Comparison of ENCODE assay signal across 23 cellular contexts in genomic region chr6:134429861-134430380, GRCh38.
"Had no signal": no experiment of that assay in that cellular context is flagged by ENCODE, and none has a peak within 500 bp of the region (broad histone marks: within the 10 kb centered on the region; RNA-seq: fewer than 3 reads in every experiment).

No MANE protein-coding gene starts in this region.

- H3K27ac Mint-ChIP-seq: activated CD4-positive, alpha-beta memory T cell treated with anti-CD3 and anti-CD28 coated beads, Interleukin-2, amount 10 ng/mL, durations not matched to agents 7 days and 5 days; activated CD4-positive, alpha-beta T cell treated with anti-CD3 and anti-CD28 coated beads, Interleukin-2, amount 10 ng/mL, durations not matched to agents 24 days and 14 days; activated naive CD4-positive, alpha-beta T cell treated with anti-CD3 and anti-CD28 coated beads, Interleukin-2, amount 10 ng/mL, durations not matched to agents 7 days and 5 days; activated T-cell treated with anti-CD3 and anti-CD28 coated beads, Interleukin-2, amount 50 U/mL, for 72 hours; immature natural killer cell; natural killer cell treated with Interleukin-12 subunit alpha and Interleukin-12 subunit beta and Interleukin-15 and Interleukin-18, amount 100 ng/mL, for 72 hours; T-helper 1 cell treated with Interleukin-12 subunit alpha and Interleukin-12 subunit beta and Interleukin-4 antibody, amounts not matched to agents 30 μg/mL and 1 μg/mL, for 36 hours had no signal

- H3K9me3 ChIP-seq: lower lobe of right lung had no signal

- H3K27ac ChIP-seq: hepatocyte, lower lobe of right lung, parathyroid adenoma had no signal

- H3K36me3 ChIP-seq: lower lobe of right lung had no signal

- H3K9ac ChIP-seq: parathyroid adenoma had no signal

- H3K27me3 Mint-ChIP-seq: activated CD4-positive, alpha-beta memory T cell treated with anti-CD3 and anti-CD28 coated beads, Interleukin-2, amount 10 ng/mL, durations not matched to agents 7 days and 5 days; activated CD4-positive, alpha-beta T cell treated with anti-CD3 and anti-CD28 coated beads, Interleukin-2, amount 10 ng/mL, durations not matched to agents 24 days and 14 days had no signal

- H3K4me1 Mint-ChIP-seq: immature natural killer cell had no signal

- H3K36me3 Mint-ChIP-seq: activated naive CD4-positive, alpha-beta T cell treated with anti-CD3 and anti-CD28 coated beads, Interleukin-2, amount 10 ng/mL, durations not matched to agents 7 days and 5 days; immature natural killer cell; natural killer cell treated with Interleukin-12 subunit alpha and Interleukin-12 subunit beta and Interleukin-15 and Interleukin-18, amount 100 ng/mL, for 72 hours had no signal

- H3K4me2 ChIP-seq: hepatocyte had no signal

- H3K4me3 ChIP-seq: hepatocyte, lower lobe of right lung had no signal

- H2AFZ ChIP-seq: hepatocyte, parathyroid adenoma had no signal

- DNase-seq: activated CD4-positive, alpha-beta memory T cell treated with anti-CD3 and anti-CD28 coated beads, Interleukin-2, amount 10 ng/mL, durations not matched to agents 7 days and 5 days; activated CD4-positive, alpha-beta T cell treated with anti-CD3 and anti-CD28 coated beads, Interleukin-2, amount 10 ng/mL, durations not matched to agents 24 days and 14 days; activated CD4-positive, CD25-positive, alpha-beta regulatory T cell; activated effector memory CD4-positive, alpha-beta T cell treated with anti-CD3 and anti-CD28 coated beads, Interleukin-2, amount 50 U/mL, for 16 hours; activated naive CD4-positive, alpha-beta T cell treated with anti-CD3 and anti-CD28 coated beads, Interleukin-2, amount 10 ng/mL, durations not matched to agents 7 days and 5 days; activated T-cell treated with anti-CD3 and anti-CD28 coated beads, Interleukin-2, amount 50 U/mL, for 72 hours; amygdala; central memory CD4-positive, alpha-beta T cell; effector memory CD4-positive, alpha-beta T cell; glutamatergic neuron; immature natural killer cell; lower lobe of right lung; nucleus accumbens; right cardiac atrium; stimulated activated CD4-positive, alpha-beta T cell treated with anti-CD3 and anti-CD28 coated beads, Interleukin-12 subunit alpha, Interleukin-12 subunit beta, amount 100 ng/mL, for 4 hours; stimulated activated CD4-positive, alpha-beta T cell treated with anti-CD3 and anti-CD28 coated beads, Interleukin-4, amount 100 ng/mL, for 4 hours; stimulated activated naive CD8-positive, alpha-beta T cell treated with anti-CD3 and anti-CD28 coated beads, Interleukin-15, Interleukin-2, amounts not matched to agents 100 U/mL and 50 U/mL, for 24 hours had no signal

- FAIRE-seq: urothelium cell line had no signal

- ATAC-seq: activated T-cell treated with anti-CD3 and anti-CD28 coated beads, Interleukin-2, amount 50 U/mL, for 72 hours; left lobe of liver; lower lobe of right lung; natural killer cell treated with Interleukin-12 subunit alpha and Interleukin-12 subunit beta and Interleukin-15 and Interleukin-18, amount 100 ng/mL, for 72 hours; right cardiac atrium; stimulated activated naive CD8-positive, alpha-beta T cell treated with anti-CD3 and anti-CD28 coated beads, Interleukin-15, Interleukin-2, amounts not matched to agents 100 U/mL and 50 U/mL, for 24 hours had no signal

- H3K9me3 Mint-ChIP-seq: activated CD4-positive, alpha-beta memory T cell treated with anti-CD3 and anti-CD28 coated beads, Interleukin-2, amount 10 ng/mL, durations not matched to agents 7 days and 5 days; activated naive CD4-positive, alpha-beta T cell treated with anti-CD3 and anti-CD28 coated beads, Interleukin-2, amount 10 ng/mL, durations not matched to agents 7 days and 5 days; activated T-cell treated with anti-CD3 and anti-CD28 coated beads, Interleukin-2, amount 50 U/mL, for 72 hours; immature natural killer cell; natural killer cell treated with Interleukin-12 subunit alpha and Interleukin-12 subunit beta and Interleukin-15 and Interleukin-18, amount 100 ng/mL, for 72 hours; T-helper 1 cell treated with Interleukin-12 subunit alpha and Interleukin-12 subunit beta and Interleukin-4 antibody, amounts not matched to agents 30 μg/mL and 1 μg/mL, for 36 hours had no signal

- H3K4me3 Mint-ChIP-seq: activated CD4-positive, alpha-beta memory T cell treated with anti-CD3 and anti-CD28 coated beads, Interleukin-2, amount 10 ng/mL, durations not matched to agents 7 days and 5 days; activated CD4-positive, alpha-beta T cell treated with anti-CD3 and anti-CD28 coated beads, Interleukin-2, amount 10 ng/mL, durations not matched to agents 24 days and 14 days; activated naive CD4-positive, alpha-beta T cell treated with anti-CD3 and anti-CD28 coated beads, Interleukin-2, amount 10 ng/mL, durations not matched to agents 7 days and 5 days; activated T-cell treated with anti-CD3 and anti-CD28 coated beads, Interleukin-2, amount 50 U/mL, for 72 hours; immature natural killer cell; natural killer cell treated with Interleukin-12 subunit alpha and Interleukin-12 subunit beta and Interleukin-15 and Interleukin-18, amount 100 ng/mL, for 72 hours; T-helper 1 cell treated with Interleukin-12 subunit alpha and Interleukin-12 subunit beta and Interleukin-4 antibody, amounts not matched to agents 30 μg/mL and 1 μg/mL, for 36 hours had no signal

- H3K4me1 ChIP-seq: lower lobe of right lung had no signal

- H3K27me3 ChIP-seq: hepatocyte had no signal

- H3K79me2 ChIP-seq: hepatocyte, parathyroid adenoma had no signal
